ENCODE assay signal across 20 cellular contexts in genomic region chr5:94082405-94082804, GRCh38.
DNase-seq lines count a peak whose midpoint lies in the region; TF ChIP-seq lines count a peak whose summit lies in the region.
"Had no signal": no experiment of that assay in that cellular context is flagged by ENCODE, and none has a peak within 500 bp of the region (broad histone marks: within the 10 kb centered on the region; RNA-seq: fewer than 3 reads in every experiment).

No MANE protein-coding gene starts in this region.

- CTCF ChIA-PET in HEK293 (lab: Yijun Ruan, JAX): no interaction called here

- H3K27ac ChIP-seq in HEK293 (ENCODE audit: extremely low read depth, low read depth, low read length): no peak overlapping the region
- H3K27ac ChIP-seq: GM23248 had no signal

- H3K4me3 ChIP-seq in HEK293 (ENCODE audit: low read depth, low read length): no peak overlapping the region
- H3K4me3 ChIP-seq: GM23248, K562 had no signal

- no peaks in the 10 kb centered on the region; a peak in 1 of 3 replicates for H3K36me3 ChIP-seq in HEK293 (ENCODE audit: control insufficient read depth in 2 of 2, insufficient read depth in 1 of 2, low read length in 2 of 2)

- no peaks in the 10 kb centered on the region for H3K4me1 ChIP-seq in HEK293 (ENCODE audit: control insufficient read depth, insufficient read depth, low read length)

- POLR2A ChIA-PET in HEK293 (lab: Yijun Ruan, JAX): no interaction called here

- H3K9me3 ChIP-seq in HEK293 (ENCODE audit: control insufficient read depth, insufficient read depth, low read depth, low read length): no peaks in the 10 kb centered on the region

- no peak for TF ChIP-seq CTCF in HEK293 (tag by site-specific recombination; IDR thresholded peaks at IDR 0.05)

- DNase-seq in NCI-H2029 (lab: John Stamatoyannopoulos, UW) (peak; percentile 2), NCI-H2029 treated with DMSO at 0.1 percent for 48 hours (lab: John Stamatoyannopoulos, UW) (no peak), NCI-H1105 treated with DMSO at 0.1 percent for 48 hours (lab: John Stamatoyannopoulos, UW) (peak; percentile 75), NCI-H748 (lab: John Stamatoyannopoulos, UW; ENCODE audit: unreplicated experiment) (peak; percentile 85), globus pallidus (ENCODE audit: low spot score) (no peak)
- no peak for DNase-seq in activated naive CD4-positive, alpha-beta T cell treated with Interleukin-2 at 50 U/mL for 16 hours
- DNase-seq: C1 segment of cervical spinal cord; CD4-positive, alpha-beta memory T cell; COR-L47; GM23248; H7; HFFc6; Kasumi-1; NCI-H1694; NCI-H2081 treated with DMSO at 0.1 percent for 48 hours; NCI-H2227 treated with DMSO at 0.1 percent for 48 hours; SHP77 treated with DMSO at 0.1 percent for 48 hours; T-helper 1 cell had no signal

TF ChIP-seq in HEK293, 187 proteins besides CTCF, POLR2A, EP300 and RAD21:
- peak; percentile 94 for TF ChIP-seq PRDM6 (tag by site-specific recombination; IDR thresholded peaks at IDR 0.05)
- no peak for TF ChIP-seq BCL11A (tag by site-specific recombination; IDR thresholded peaks at IDR 0.05; ENCODE audit: low read depth)
- TF ChIP-seq ZBTB8A (tag by site-specific recombination; IDR thresholded peaks at IDR 0.05): 0 out of 2 replicates have a peak, but pooled peaks have one; percentile 17
- TF ChIP-seq ZNF169 (tag by site-specific recombination; IDR thresholded peaks at IDR 0.05): no peak
- TF ChIP-seq TCF7L2 (IDR thresholded peaks at IDR 0.05; ENCODE audit: borderline replicate concordance, low read depth, low read length): no peak
- no peak for TF ChIP-seq ZNF513 (tag by site-specific recombination; IDR thresholded peaks at IDR 0.05)
- TF ChIP-seq IKZF3 (tag by site-specific recombination; IDR thresholded peaks at IDR 0.05): 0 out of 2 replicates have a peak, but pooled peaks have one; percentile 21
- TF ChIP-seq ZNF280D (tag by site-specific recombination; IDR thresholded peaks at IDR 0.05): no peak
- TF ChIP-seq WT1 (tag by site-specific recombination; IDR thresholded peaks at IDR 0.05): peak; percentile 62
- TF ChIP-seq OSR2 (tag by site-specific recombination; IDR thresholded peaks at IDR 0.05): peak; percentile 56
- peak; percentile 83 for TF ChIP-seq BCL11B (tag by site-specific recombination; IDR thresholded peaks at IDR 0.05; ENCODE audit: low read depth)
- TF ChIP-seq ZNF18 (tag by site-specific recombination; IDR thresholded peaks at IDR 0.05): 0 out of 2 replicates have a peak, but pooled peaks have one; percentile 34
- TF ChIP-seq HOXA7 (CRISPR knock-in tag; IDR thresholded peaks at IDR 0.05; ENCODE audit: borderline replicate concordance): no peak
- TF ChIP-seq ZBTB49 (tag by site-specific recombination; IDR thresholded peaks at IDR 0.05; ENCODE audit: low read depth): no peak

Comparison
In these comparisons a context has a peak if more than half of its experiments do, and no peak if none do; other contexts are left out.
1. DNase-seq: peak in NCI-H2029 (single experiment), NCI-H1105 treated with DMSO at 0.1 percent for 48 hours (single experiment) and NCI-H748 (single experiment); none in NCI-H2029 treated with DMSO at 0.1 percent for 48 hours (single experiment), activated naive CD4-positive, alpha-beta T cell treated with Interleukin-2 at 50 U/mL for 16 hours (single experiment) and globus pallidus (single experiment).